ENCODE assay signal across 19 cellular contexts in genomic region chr11:6629573-6629891, GRCh38. TPM values are rescaled to one million over a fixed set of nuclear protein-coding genes. Genes with fewer than 3 reads are reported as not detected.
DNase-seq lines count a peak whose midpoint lies in the region; ATAC-seq, FAIRE-seq and TF ChIP-seq lines count a peak whose summit lies in the region.
"Had no signal": no experiment of that assay in that cellular context is flagged by ENCODE, and none has a peak within 500 bp of the region (broad histone marks: within the 10 kb centered on the region; RNA-seq: fewer than 3 reads in every experiment).

No MANE protein-coding gene starts in this region.

- peak; percentile 49 for DNase-seq in cardiac septum (ENCODE audit: low spot score)
- no peak for DNase-seq in right atrium auricular region (ENCODE audit: low spot score)
- DNase-seq in mesenchymal stem cell = no peak
- no peak for DNase-seq in activated CD4-positive, alpha-beta T cell treated with anti-CD3 and anti-CD28 coated beads for 1 hour
- no peak for DNase-seq in T-cell
- DNase-seq in brain microvascular endothelial cell = no peak
- DNase-seq in GM19239 (ENCODE audit: insufficient read length, low spot score) = no peak
- DNase-seq: ACHN; C1 segment of cervical spinal cord; CD8-positive, alpha-beta memory T cell; HCEC 1CT; Karpas-422; NCI-H1694; NCI-H2081; NCI-H524 treated with DMSO at 0.1 percent for 48 hours; Peyer's patch had no signal

- peak overlapping the region; percentile 19 for H4K8ac ChIP-seq in mesenchymal stem cell (ENCODE audit: low read length)

- intact Hi-C loops in cardiac septum (cut with DNase I) = no loop called here

- no peaks in the 10 kb centered on the region for H3K79me1 ChIP-seq in mesenchymal stem cell (replicated peaks; ENCODE audit: low read length, poor library complexity, severe bottlenecking)

- H2AFZ ChIP-seq in mesenchymal stem cell (ENCODE audit: low read depth, low read length) = no peak overlapping the region

- H3K4me2 ChIP-seq in mesenchymal stem cell (ENCODE audit: low read length, poor library complexity, severe bottlenecking) = no peak overlapping the region

- no peak overlapping the region for H3K14ac ChIP-seq in mesenchymal stem cell (ENCODE audit: low read length in 2 of 2)

- no peak overlapping the region for H2BK120ac ChIP-seq in mesenchymal stem cell (ENCODE audit: low read depth, low read length)

- in situ Hi-C loops in brain microvascular endothelial cell (cut with HindIII; ENCODE audit: low pct_ligation_motif_present, low sequenced_read_pairs) = no loop called here

- POLR2A ChIA-PET in T-cell (lab: Charles Lee) = no interaction called here

- H2AK5ac ChIP-seq in mesenchymal stem cell (ENCODE audit: low read length, severe bottlenecking) = no peak overlapping the region

- H3K4me1 ChIP-seq in right atrium auricular region (peaks cover 0 to 13% of the 10 kb centered on the region in 2 donors), ectodermal cell (ENCODE audit: control insufficient read depth, insufficient read depth, low read length) (no peaks in the 10 kb centered on the region), mesenchymal stem cell (ENCODE audit: control insufficient read depth, insufficient read depth, low read depth, low read length) (no peaks in the 10 kb centered on the region)

- no peak for ATAC-seq in T-cell (replicated peaks in 1 of 4)

- H2BK12ac ChIP-seq in mesenchymal stem cell (ENCODE audit: low read length in 2 of 2) = no peak overlapping the region

- no peak overlapping the region for H3K23ac ChIP-seq in mesenchymal stem cell (ENCODE audit: low read length in 2 of 2)

- no peak overlapping the region for H3K4me3 ChIP-seq in right atrium auricular region
- peak overlapping the region; percentile 38 for H3K4me3 ChIP-seq in ectodermal cell (ENCODE audit: insufficient read depth, low read depth, low read length)
- H3K4me3 ChIP-seq in mesenchymal stem cell (ENCODE audit: insufficient read depth in 1 of 2, low read depth in 1 of 2, low read length in 2 of 2) = no peak overlapping the region
- H3K4me3 ChIP-seq in brain microvascular endothelial cell (ENCODE audit: low read depth, low read length) = no peak overlapping the region

- peaks cover 21 to 24% (median 21%) of the 10 kb centered on the region in 3 donors for H3K4me1 Mint-ChIP-seq in T-cell

- H3K4ac ChIP-seq in mesenchymal stem cell (ENCODE audit: low read depth in 1 of 2, low read length in 2 of 2) = no peak overlapping the region

- no peak overlapping the region for H3K4me3 Mint-ChIP-seq in T-cell

- TF ChIP-seq CTCF in right atrium auricular region (IDR thresholded peaks at IDR 0.05) (no peak), brain microvascular endothelial cell (IDR thresholded peaks at IDR 0.05; ENCODE audit: low read depth, low read length, missing control alignments) (no peak)

- H3K9me3 ChIP-seq in right atrium auricular region (no peaks in the 10 kb centered on the region), ectodermal cell (ENCODE audit: control insufficient read depth, low read length) (no peaks in the 10 kb centered on the region), mesenchymal stem cell (ENCODE audit: control insufficient read depth, low read length) (no peaks in the 10 kb centered on the region)
- H3K9me3 ChIP-seq: Peyer's patch had no signal

- WGBS in ectodermal cell, 2 experiments = 94 to 96% methylated on average over 24 of the region's 24 CpGs
- WGBS in mesenchymal stem cell = 95% methylated on average over 24 of the region's 24 CpGs

- H3K27me3 ChIP-seq in right atrium auricular region (no peaks in the 10 kb centered on the region), ectodermal cell (ENCODE audit: control insufficient read depth, insufficient read depth, low read length, poor library complexity, severe bottlenecking) (peaks cover 26% of the 10 kb centered on the region), mesenchymal stem cell (ENCODE audit: control insufficient read depth in 1 of 2, insufficient read depth in 1 of 2, low read length in 2 of 2) (peaks cover 0 to 16% of the 10 kb centered on the region in 2 experiments), brain microvascular endothelial cell (replicated peaks) (no peaks in the 10 kb centered on the region)
- H3K27me3 ChIP-seq: Peyer's patch had no signal

- H4K91ac ChIP-seq in mesenchymal stem cell (ENCODE audit: low read length) = no peak overlapping the region

- FAIRE-seq in GM19239 (lab: Jason Lieb, UNC) = no peak
- FAIRE-seq: HTR-8/SVneo had no signal

- peaks cover 7% of the 10 kb centered on the region for H3K36me3 Mint-ChIP-seq in T-cell

- H2BK15ac ChIP-seq in mesenchymal stem cell (ENCODE audit: low read depth, poor library complexity, severe bottlenecking) = no peak overlapping the region

- no peaks in the 10 kb centered on the region for H3K27me3 Mint-ChIP-seq in T-cell

- no peak overlapping the region for H3K27ac Mint-ChIP-seq in T-cell

- H3K27ac ChIP-seq in right atrium auricular region (no peak overlapping the region), ectodermal cell (ENCODE audit: insufficient read depth, low read depth, low read length, poor library complexity, severe bottlenecking) (no peak overlapping the region), mesenchymal stem cell (ENCODE audit: low read length, poor library complexity, severe bottlenecking) (no peak overlapping the region), brain microvascular endothelial cell (no peak overlapping the region)
- H3K27ac ChIP-seq: 22Rv1, Peyer's patch had no signal

- H3K18ac ChIP-seq in mesenchymal stem cell (ENCODE audit: low read depth in 1 of 2, low read length in 2 of 2) = no peak overlapping the region

- no peak overlapping the region for H3K9ac ChIP-seq in mesenchymal stem cell (ENCODE audit: low read length)

- peaks cover 60% of the 10 kb centered on the region for H3K36me3 ChIP-seq in right atrium auricular region
- H3K36me3 ChIP-seq in ectodermal cell (ENCODE audit: control insufficient read depth, insufficient read depth, low read length) = peaks cover 14% of the 10 kb centered on the region
- H3K36me3 ChIP-seq in mesenchymal stem cell (ENCODE audit: control insufficient read depth in 1 of 2, insufficient read depth in 2 of 2, low read depth in 1 of 2, low read length in 2 of 2) = peaks cover 7 to 58% of the 10 kb centered on the region in 2 experiments
- no peaks in the 10 kb centered on the region for H3K36me3 ChIP-seq in brain microvascular endothelial cell (replicated peaks)

- no peak overlapping the region for H2BK5ac ChIP-seq in mesenchymal stem cell (ENCODE audit: low read depth, low read length, poor library complexity, severe bottlenecking)

- H3K9me3 Mint-ChIP-seq in T-cell = no peaks in the 10 kb centered on the region
- H3K9me3 Mint-ChIP-seq: CD8-positive, alpha-beta memory T cell had no signal

- CTCF ChIA-PET in T-cell (lab: Charles Lee) = no interaction called here

RNA-seq across cellular contexts. Expression of gene TPP1, which starts 10.3 kb away (rescaled TPM):
- total RNA-seq in cardiac septum (72.0 TPM), right atrium auricular region (10 to 100 TPM; 48.8 to 83.1 TPM), T-cell (100 to 1,000 TPM in 3 of 5 donors, 10 to 100 TPM in 2; 67.4 to 168 (median 132) TPM)
- 65.5 TPM for polyA plus RNA-seq in ectodermal cell (2013, experiment 1 of 4)
- 73.3 TPM for polyA plus RNA-seq in ectodermal cell (2013, experiment 2 of 4)
- polyA plus RNA-seq in ectodermal cell (2013, experiment 3 of 4) = 54.6 TPM
- 63.3 TPM for polyA plus RNA-seq in ectodermal cell (2013, experiment 4 of 4)
- 425 TPM for polyA plus RNA-seq in mesenchymal stem cell (2013, experiment 1 of 2)
- 399 TPM for polyA plus RNA-seq in mesenchymal stem cell (2013, experiment 2 of 2)

RNA-seq across cellular contexts. Expression of gene TAF10, which starts 17.5 kb away (rescaled TPM):
- total RNA-seq in cardiac septum = 126 TPM
- 10 to 100 TPM; 26.6 to 54.0 TPM for total RNA-seq in right atrium auricular region
- 195 TPM for polyA plus RNA-seq in ectodermal cell (2013, experiment 1 of 4)
- polyA plus RNA-seq in ectodermal cell (2013, experiment 2 of 4) = 211 TPM
- 209 TPM for polyA plus RNA-seq in ectodermal cell (2013, experiment 3 of 4)
- 246 TPM for polyA plus RNA-seq in ectodermal cell (2013, experiment 4 of 4)
- polyA plus RNA-seq in mesenchymal stem cell (2013, experiment 1 of 2) = 187 TPM
- polyA plus RNA-seq in mesenchymal stem cell (2013, experiment 2 of 2) = 195 TPM
- total RNA-seq in T-cell = 100 to 1,000 TPM in 4 of 5 donors, 10 to 100 TPM in 1; 99.4 to 152 (median 144) TPM

RNA-seq across cellular contexts. Expression of gene ILK, which starts 26.0 kb away (rescaled TPM):
- total RNA-seq in cardiac septum = 229 TPM
- total RNA-seq in right atrium auricular region = 100 to 1,000 TPM; 142 to 193 TPM
- 132 TPM for polyA plus RNA-seq in ectodermal cell (2013, experiment 1 of 4)
- polyA plus RNA-seq in ectodermal cell (2013, experiment 2 of 4) = 133 TPM
- 98.0 TPM for polyA plus RNA-seq in ectodermal cell (2013, experiment 3 of 4)
- 109 TPM for polyA plus RNA-seq in ectodermal cell (2013, experiment 4 of 4)
- polyA plus RNA-seq in mesenchymal stem cell (2013, experiment 1 of 2) = 309 TPM
- polyA plus RNA-seq in mesenchymal stem cell (2013, experiment 2 of 2) = 311 TPM
- 100 to 1,000 TPM in 2 of 5 donors, 10 to 100 TPM in 3; 49.3 to 111 (median 99.4) TPM for total RNA-seq in T-cell

RNA-seq across cellular contexts. Expression of gene DCHS1, which starts 26.1 kb away (rescaled TPM):
- total RNA-seq in cardiac septum (9.2 TPM), right atrium auricular region (10 to 100 TPM in 1 of 2 donors, 1 to 10 TPM in 1; 9.3 to 23.0 TPM), T-cell (10 to 100 TPM in 3 of 5 donors, 1 to 10 TPM in 2; 4.9 to 14.8 (median 10.4) TPM)
- polyA plus RNA-seq in ectodermal cell (2013, experiment 1 of 4) = 14.4 TPM
- polyA plus RNA-seq in ectodermal cell (2013, experiment 2 of 4) = 19.5 TPM
- polyA plus RNA-seq in ectodermal cell (2013, experiment 3 of 4) = 16.7 TPM
- 19.3 TPM for polyA plus RNA-seq in ectodermal cell (2013, experiment 4 of 4)
- polyA plus RNA-seq in mesenchymal stem cell (2013, experiment 1 of 2) = 13.2 TPM
- polyA plus RNA-seq in mesenchymal stem cell (2013, experiment 2 of 2) = 12.1 TPM

RNA-seq across cellular contexts. Expression of gene RRP8, which starts 26.1 kb away (rescaled TPM):
- total RNA-seq in cardiac septum (21.3 TPM), right atrium auricular region (10 to 100 TPM in 1 of 2 donors, 1 to 10 TPM in 1; 9.7 to 12.2 TPM), T-cell (10 to 100 TPM; 24.5 to 35.5 (median 32.2) TPM)
- 14.4 TPM for polyA plus RNA-seq in ectodermal cell (2013, experiment 1 of 4)
- polyA plus RNA-seq in ectodermal cell (2013, experiment 2 of 4) = 13.6 TPM
- polyA plus RNA-seq in ectodermal cell (2013, experiment 3 of 4) = 8.8 TPM
- 11.9 TPM for polyA plus RNA-seq in ectodermal cell (2013, experiment 4 of 4)
- polyA plus RNA-seq in mesenchymal stem cell (2013, experiment 1 of 2) = 21.1 TPM
- polyA plus RNA-seq in mesenchymal stem cell (2013, experiment 2 of 2) = 22.0 TPM
